ENCODE assay signal across 14 cellular contexts in the genomic region with DNA sequence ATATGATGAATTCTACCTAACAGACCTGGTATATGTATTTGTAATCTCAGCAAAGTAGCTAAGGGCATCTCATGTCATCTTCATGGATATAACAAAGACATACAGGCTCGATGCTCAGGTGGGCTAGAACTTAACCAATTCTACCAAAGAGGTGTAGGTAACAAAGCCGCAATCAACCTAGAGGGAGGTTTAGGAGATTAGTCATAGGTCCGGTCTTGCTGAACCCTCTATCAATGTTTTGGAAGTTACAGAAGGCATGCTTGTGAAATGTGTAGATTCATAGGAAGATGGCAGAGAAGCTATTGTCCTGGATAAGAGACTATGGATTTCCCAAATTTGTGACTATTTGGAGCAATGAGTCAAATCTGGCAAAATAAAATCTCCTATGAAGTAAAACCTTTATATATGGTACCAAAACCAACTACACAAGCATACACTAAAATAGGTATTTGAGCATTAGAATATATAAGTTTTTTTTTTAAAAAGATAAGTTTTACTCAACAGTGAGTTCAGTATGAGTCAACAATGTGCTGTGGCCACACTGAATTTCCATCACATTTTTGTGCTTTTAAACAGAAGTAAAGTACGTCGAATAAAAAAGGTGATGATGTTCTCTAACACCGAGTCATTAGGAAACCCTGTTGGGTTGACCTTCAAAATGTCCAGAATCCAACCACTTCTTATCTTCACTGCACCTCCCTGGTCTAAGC. TPM values are rescaled to one million over a fixed set of nuclear protein-coding genes. Genes with fewer than 3 reads are reported as not detected.
DNase-seq lines count a peak whose midpoint lies in the region; ATAC-seq, FAIRE-seq and TF ChIP-seq lines count a peak whose summit lies in the region.
"Had no signal": no experiment of that assay in that cellular context is flagged by ENCODE, and none has a peak within 500 bp of the region (broad histone marks: within the 10 kb centered on the region; RNA-seq: fewer than 3 reads in every experiment).

No MANE protein-coding gene starts in this region.

- H2AK9ac ChIP-seq in IMR-90 (replicated peaks; ENCODE audit: low read depth, low read length, poor library complexity): no peak overlapping the region

- H3K4me2 ChIP-seq in IMR-90 (ENCODE audit: low read depth, low read length): peak overlapping the region; percentile 71; the same call in 1 of the 2 replicates
- peak overlapping the region; percentile 69 for H3K4me2 ChIP-seq in osteoblast (ENCODE audit: insufficient read depth, low read length)

- H3K4me1 Mint-ChIP-seq in CD8-positive, alpha-beta memory T cell: peaks cover 5 to 12% (median 6%) of the 10 kb centered on the region in 3 donors

- POLR2A ChIA-PET in CD8-positive, alpha-beta memory T cell (lab: Charles Lee): no interaction called here
- POLR2A ChIA-PET in IMR-90 (lab: Charles Lee; ENCODE audit: unreplicated experiment): no interaction called here

- no peak overlapping the region; the same call in 1 of the 2 replicates for H3K14ac ChIP-seq in IMR-90 (replicated peaks; ENCODE audit: low read depth, low read length)

- H3K27me3 ChIP-seq in CD8-positive, alpha-beta memory T cell (ENCODE audit: insufficient read depth, low read length, poor library complexity, severe bottlenecking): no peaks in the 10 kb centered on the region
- H3K27me3 ChIP-seq in IMR-90 (ENCODE audit: control insufficient read depth, insufficient read depth, low read length) (no peaks in the 10 kb centered on the region), osteoblast (ENCODE audit: insufficient read depth, low read length) (no peaks in the 10 kb centered on the region)
- H3K27me3 ChIP-seq: dorsolateral prefrontal cortex, right lobe of liver, suprapubic skin had no signal

- peak overlapping the region; percentile 26; the same call in 1 of the 2 replicates for H2BK20ac ChIP-seq in IMR-90 (ENCODE audit: low read depth, low read length)

- CTCF ChIA-PET in CD8-positive, alpha-beta memory T cell (lab: Charles Lee): interaction anchor here (1.2 to 3.8 kb wide), 4 partner anchors 8 to 57 kb away, joined by 4 to 22 read pairs (median 11); a partner anchor contains a TSS
- CTCF ChIA-PET in IMR-90 (lab: Yijun Ruan, JAX): no interaction called here

- H2AFZ ChIP-seq in IMR-90 (replicated peaks; ENCODE audit: low read length, poor library complexity) (peak overlapping the region; percentile 69), osteoblast (ENCODE audit: low read length) (peak overlapping the region; percentile 75)

- no peaks in the 10 kb centered on the region for H4K20me1 ChIP-seq in IMR-90 (ENCODE audit: insufficient read depth, low read length)
- H4K20me1 ChIP-seq in osteoblast (ENCODE audit: insufficient read depth, low read length): no peaks in the 10 kb centered on the region

- DNase-seq in CD8-positive, alpha-beta memory T cell: no peak
- DNase-seq in IMR-90: peak; percentile 76
- peak; percentile 63 for DNase-seq in astrocyte of the spinal cord (ENCODE audit: low read depth, low spot score)
- no peak for DNase-seq in osteoblast (ENCODE audit: insufficient read length, low spot score, missing footprints)
- DNase-seq in GM19239 (ENCODE audit: insufficient read length, low spot score): no peak
- DNase-seq in hepatic stellate cell (ENCODE audit: low spot score): no peak
- no peak for DNase-seq in Right ventricle myocardium superior
- DNase-seq: activated CD4-positive, CD25-positive, alpha-beta regulatory T cell treated with anti-CD3 and anti-CD28 coated beads, Interleukin-2, amount 50 U/mL, for 72 hours; activated naive CD8-positive, alpha-beta T cell treated with anti-CD3 and anti-CD28 coated beads, Interleukin-2, amount 10 ng/mL, durations not matched to agents 7 days and 5 days; dorsolateral prefrontal cortex; glutamatergic neuron; right lobe of liver had no signal

- no peak overlapping the region for H4K5ac ChIP-seq in IMR-90 (ENCODE audit: low read depth, low read length)

- H3K79me2 ChIP-seq in osteoblast (ENCODE audit: insufficient read depth, low read length): no peaks in the 10 kb centered on the region

- no TSS peak for BruUV-seq in IMR-90 (replicated peaks; lab: Mats Ljungman, UMichigan)

- peak overlapping the region; percentile 53; the same call in 1 of the 2 replicates for H2BK120ac ChIP-seq in IMR-90 (ENCODE audit: low read depth, low read length)

- no peaks in the 10 kb centered on the region for H3K4me1 ChIP-seq in CD8-positive, alpha-beta memory T cell (ENCODE audit: insufficient read depth, low read length)
- peaks cover 9% of the 10 kb centered on the region for H3K4me1 ChIP-seq in IMR-90 (ENCODE audit: control insufficient read depth, insufficient read depth, low read length)
- peaks cover 26% of the 10 kb centered on the region for H3K4me1 ChIP-seq in osteoblast (ENCODE audit: insufficient read depth, low read length)
- H3K4me1 ChIP-seq: right lobe of liver, suprapubic skin had no signal

- H3K4me3 ChIP-seq in CD8-positive, alpha-beta memory T cell (ENCODE audit: low read length): no peak overlapping the region
- no peak overlapping the region for H3K4me3 ChIP-seq in IMR-90 (ENCODE audit: insufficient read depth, low read depth, low read length)
- no peak overlapping the region for H3K4me3 ChIP-seq in astrocyte of the spinal cord (ENCODE audit: low read depth, low read length)
- H3K4me3 ChIP-seq in osteoblast (ENCODE audit: insufficient read depth, low read length): no peak overlapping the region
- H3K4me3 ChIP-seq: dorsolateral prefrontal cortex, right lobe of liver, suprapubic skin had no signal

- no peak overlapping the region for H3K9ac ChIP-seq in IMR-90 (ENCODE audit: low read depth, low read length)

- FAIRE-seq in GM19239 (lab: Jason Lieb, UNC): no peak

- peaks cover 8% of the 10 kb centered on the region for H3K36me3 ChIP-seq in CD8-positive, alpha-beta memory T cell (ENCODE audit: insufficient read depth, low read length)
- H3K36me3 ChIP-seq in IMR-90 (ENCODE audit: control insufficient read depth, insufficient read depth, low read length): peaks cover 3% of the 10 kb centered on the region; the same call in 1 of the 2 replicates
- H3K36me3 ChIP-seq in osteoblast (ENCODE audit: insufficient read depth, low read length): peaks cover 9% of the 10 kb centered on the region

- H4K91ac ChIP-seq in IMR-90 (ENCODE audit: insufficient read depth, low read depth, low read length): peak overlapping the region; percentile 52; the same call in 1 of the 2 replicates

- peak overlapping the region; percentile 56; the same call in 1 of the 2 replicates for H2AK5ac ChIP-seq in IMR-90 (ENCODE audit: low read depth, low read length)

- in situ Hi-C loops in IMR-90 (cut with MboI; ENCODE audit: low sequenced_read_pairs): no loop called here
- in situ Hi-C loops in astrocyte of the spinal cord (cut with HindIII; ENCODE audit: low sequenced_read_pairs): no loop called here

- H3K9me3 Mint-ChIP-seq in CD8-positive, alpha-beta memory T cell: no peaks in the 10 kb centered on the region
- H3K9me3 Mint-ChIP-seq: activated naive CD8-positive, alpha-beta T cell treated with anti-CD3 and anti-CD28 coated beads, Interleukin-2, amount 10 ng/mL, durations not matched to agents 7 days and 5 days; nephron had no signal

- peak overlapping the region in 1 of 2 experiments; percentile 26; a peak in 1 of 4 replicates for H4K8ac ChIP-seq in IMR-90 (ENCODE audit: low read depth in 2 of 2, low read length in 2 of 2)

- WGBS in IMR-90 (ENCODE audit: extremely low coverage in 2 of 2, insufficient read length in 1 of 2), 2 experiments: 71% methylated on average over 1 of the region's 6 CpGs; no CpG with 5 or more reads in 1 of the 2 experiments

- no peak overlapping the region; the same call in 1 of the 2 replicates for H3K23ac ChIP-seq in IMR-90 (ENCODE audit: low read depth, low read length)

- no peaks in the 10 kb centered on the region; a peak in 2 of 4 replicates for H3K79me1 ChIP-seq in IMR-90 (ENCODE audit: low read depth in 1 of 2, low read length in 2 of 2)

- peak overlapping the region; percentile 38; the same call in 1 of the 3 replicates for H2BK15ac ChIP-seq in IMR-90 (ENCODE audit: low read depth, low read length)

- peak overlapping the region; percentile 3; the same call in 1 of the 2 replicates for H3K4ac ChIP-seq in IMR-90 (ENCODE audit: low read depth, low read length)

- dilution Hi-C loops in IMR-90 (cut with HindIII; ENCODE audit: low sequenced_read_pairs, unreplicated experiment): no loop called here

- no peaks in the 10 kb centered on the region for H3K27me3 Mint-ChIP-seq in CD8-positive, alpha-beta memory T cell
- H3K27me3 Mint-ChIP-seq: activated naive CD8-positive, alpha-beta T cell treated with anti-CD3 and anti-CD28 coated beads, Interleukin-2, amount 10 ng/mL, durations not matched to agents 7 days and 5 days had no signal

- H3K4me3 Mint-ChIP-seq in CD8-positive, alpha-beta memory T cell: no peak overlapping the region
- H3K4me3 Mint-ChIP-seq: activated naive CD8-positive, alpha-beta T cell treated with anti-CD3 and anti-CD28 coated beads, Interleukin-2, amount 10 ng/mL, durations not matched to agents 7 days and 5 days; nephron had no signal

- H3K9me1 ChIP-seq in IMR-90 (ENCODE audit: insufficient read depth, low read length): peaks cover 11% of the 10 kb centered on the region

- TF ChIP-seq CTCF in IMR-90 (conservative IDR thresholded peaks at IDR 0.05; ENCODE audit: low read depth, low read length): no peak
- no peak for TF ChIP-seq CTCF in astrocyte of the spinal cord (IDR thresholded peaks at IDR 0.05; ENCODE audit: low read depth, low read length)
- no peak for TF ChIP-seq CTCF in osteoblast (IDR thresholded peaks at IDR 0.05; ENCODE audit: extremely low read depth, low read depth, low read length)

- ATAC-seq in IMR-90 (ENCODE audit: low read depth) (peak; percentile 59), Right ventricle myocardium superior (ENCODE audit: poor library complexity) (no peak)
- ATAC-seq: right lobe of liver had no signal

- intact Hi-C loops in IMR-90 (cut with micrococcal nuclease) (no loop called here), Right ventricle myocardium superior (cut with DNase I) (no loop called here)

- peak overlapping the region; percentile 54 for H2BK5ac ChIP-seq in IMR-90 (ENCODE audit: low read depth, low read length, poor library complexity, severe bottlenecking)

- H3K27ac Mint-ChIP-seq in CD8-positive, alpha-beta memory T cell: peak overlapping the region in 6 of 8 donors; percentile 39 to 78 (median 66)
- H3K27ac Mint-ChIP-seq: nephron had no signal

- TF ChIP-seq POLR2A in IMR-90 (IDR thresholded peaks at IDR 0.05; ENCODE audit: low read depth, low read length): no peak

- H3K18ac ChIP-seq in IMR-90 (ENCODE audit: low read depth, low read length): peak overlapping the region; percentile 66; the same call in 1 of the 2 replicates

- TF ChIP-seq RAD21 in IMR-90 (IDR thresholded peaks at IDR 0.05; ENCODE audit: low read length): no peak

- no peaks in the 10 kb centered on the region for H3K9me3 ChIP-seq in CD8-positive, alpha-beta memory T cell (ENCODE audit: low read length)
- H3K9me3 ChIP-seq in IMR-90 (ENCODE audit: control insufficient read depth, insufficient read depth, low read length): no peaks in the 10 kb centered on the region
- no peaks in the 10 kb centered on the region for H3K9me3 ChIP-seq in osteoblast (ENCODE audit: low read depth, low read length)
- H3K9me3 ChIP-seq: right lobe of liver, suprapubic skin had no signal

- no peak overlapping the region for H3K27ac ChIP-seq in CD8-positive, alpha-beta memory T cell (ENCODE audit: low read depth, low read length)
- H3K27ac ChIP-seq in IMR-90 (ENCODE audit: insufficient read depth, low read length): no peak overlapping the region
- H3K27ac ChIP-seq in osteoblast (ENCODE audit: low read depth, low read length): peak overlapping the region; percentile 85
- H3K27ac ChIP-seq: dorsolateral prefrontal cortex, right lobe of liver, suprapubic skin had no signal

- H3K56ac ChIP-seq in IMR-90 (ENCODE audit: extremely low read depth, insufficient read depth, low read length): no peak overlapping the region

- H3K36me3 Mint-ChIP-seq in CD8-positive, alpha-beta memory T cell: peaks cover 3 to 80% (median 30%) of the 10 kb centered on the region in 3 donors

RNA-seq across cellular contexts. Expression of a gene that starts 42.7 kb away (rescaled TPM):
- under 1 TPM; 0.22 to 0.27 TPM for total RNA-seq in CD8-positive, alpha-beta memory T cell
- polyA plus RNA-seq in CD8-positive, alpha-beta memory T cell: 0.14 TPM
- total RNA-seq in IMR-90 (2012; rRNA removed) (under 0.01 TPM in 1 of 2 replicates, not detected in the other), osteoblast (0.72 and 0.88 TPM in 2 replicates), Right ventricle myocardium superior (not detected)
- polyA plus RNA-seq in IMR-90 (2012; rRNA removed): 0.07 TPM in 1 of 2 replicates, not detected in the other
- not detected in 2 replicates for polyA plus RNA-seq in IMR-90 (2012; cell fraction: cytosol; rRNA removed)
- polyA plus RNA-seq in IMR-90 (2012; cell fraction: nucleus; rRNA removed; ENCODE audit: low replicate concordance): 0.10 TPM in 1 of 2 replicates, not detected in the other
- total RNA-seq: right lobe of liver had no signal

RNA-seq across cellular contexts. Expression of a gene that starts 48.8 kb away (rescaled TPM):
- 10 to 100 TPM; 62.1 to 64.7 TPM for total RNA-seq in CD8-positive, alpha-beta memory T cell
- polyA plus RNA-seq in CD8-positive, alpha-beta memory T cell: 49.7 TPM
- total RNA-seq in IMR-90 (2012; rRNA removed) (24.2 and 28.9 TPM in 2 replicates), osteoblast (93.0 and 93.1 TPM in 2 replicates), Right ventricle myocardium superior (52.9 TPM)
- 14.1 and 16.0 TPM in 2 replicates for polyA plus RNA-seq in IMR-90 (2012; rRNA removed)
- polyA plus RNA-seq in IMR-90 (2012; cell fraction: cytosol; rRNA removed): 3.8 and 5.0 TPM in 2 replicates
- 2.5 and 15.9 TPM in 2 replicates for polyA plus RNA-seq in IMR-90 (2012; cell fraction: nucleus; rRNA removed; ENCODE audit: low replicate concordance)

Comparison
In these comparisons a context has a peak if more than half of its experiments do, and no peak if none do; other contexts are left out.
1. DNase-seq: peak in IMR-90 (single experiment) and astrocyte of the spinal cord (single experiment); none in CD8-positive, alpha-beta memory T cell (0 of 5), osteoblast (single experiment), GM19239 (single experiment), hepatic stellate cell (single experiment) and Right ventricle myocardium superior (single experiment).